In the genomic region with DNA sequence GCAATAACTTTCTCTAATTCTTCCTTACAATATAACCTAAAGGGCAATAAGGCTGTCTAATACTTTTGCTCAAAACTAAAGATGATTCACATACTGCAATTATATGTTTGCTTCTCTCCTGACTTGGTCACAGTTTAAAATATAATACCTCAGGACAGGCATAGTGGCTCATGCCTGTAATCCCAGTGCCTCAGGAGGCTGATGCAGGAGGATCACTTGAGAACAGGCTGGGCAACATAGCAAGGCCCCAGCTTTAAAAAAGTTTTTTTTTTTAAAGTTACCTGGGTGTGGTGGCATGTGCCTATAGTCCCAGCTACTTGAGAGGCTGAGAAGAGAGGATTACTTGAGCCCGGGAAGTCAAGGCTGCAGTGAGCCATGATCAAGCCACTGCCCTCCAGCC, we compare ENCODE assay signal across 31 cellular contexts.
DNase-seq lines count a peak whose midpoint lies in the region; ATAC-seq and TF ChIP-seq lines count a peak whose summit lies in the region.
"Had no signal": no experiment of that assay in that cellular context is flagged by ENCODE, and none has a peak within 500 bp of the region (broad histone marks: within the 10 kb centered on the region; RNA-seq: fewer than 3 reads in every experiment).

No MANE protein-coding gene starts in this region.

- H2BK12ac ChIP-seq in trophoblast cell (ENCODE audit: low read length): no peak overlapping the region

- no peak overlapping the region for H2BK120ac ChIP-seq in trophoblast cell (ENCODE audit: insufficient read depth, low read length, poor library complexity)

- H3K9me3 ChIP-seq in trophoblast cell (ENCODE audit: insufficient read depth, low read depth, low read length): no peaks in the 10 kb centered on the region
- H3K9me3 ChIP-seq in esophagus squamous epithelium: no peaks in the 10 kb centered on the region
- H3K9me3 ChIP-seq: A549; BE2C; BLaER1; BLaER1 treated with 17β-estradiol and CSF1 and Interleukin-3, amounts not matched to agents 10 nM and 100 nM; Caco-2 had no signal

- no peaks in the 10 kb centered on the region for H3K36me3 ChIP-seq in trophoblast cell (ENCODE audit: control insufficient read depth in 1 of 2, insufficient read depth in 2 of 2, low read length in 2 of 2)
- no peaks in the 10 kb centered on the region for H3K36me3 ChIP-seq in esophagus squamous epithelium
- H3K36me3 ChIP-seq: BE2C; BLaER1; BLaER1 treated with 17β-estradiol and CSF1 and Interleukin-3, amounts not matched to agents 10 nM and 100 nM had no signal

- H3K4me1 ChIP-seq in trophoblast cell (ENCODE audit: control insufficient read depth in 1 of 2, insufficient read depth in 2 of 2, low read length in 2 of 2): no peaks in the 10 kb centered on the region
- no peaks in the 10 kb centered on the region for H3K4me1 ChIP-seq in esophagus squamous epithelium
- H3K4me1 ChIP-seq: A549; BE2C; BLaER1; BLaER1 treated with 17β-estradiol and CSF1 and Interleukin-3, amounts not matched to agents 10 nM and 100 nM; Caco-2 had no signal

- no peak overlapping the region for H3K18ac ChIP-seq in trophoblast cell (ENCODE audit: low read length)

- DNase-seq in epithelial cell of esophagus (ENCODE audit: low read depth) (peak; percentile 6), trophoblast cell (peak; percentile 50 to 74), esophagus squamous epithelium (lab: John Stamatoyannopoulos, UW) (no peak), T1000 (lab: John Stamatoyannopoulos, UW) (no peak)
- DNase-seq: 8988T; ACHN; AML-193; BE2C; C1 segment of cervical spinal cord; Caco-2; Calu3; CD4-positive, alpha-beta memory T cell; CD4-positive, alpha-beta T cell; CD4-positive, CD25-positive, alpha-beta regulatory T cell; CD8-positive, alpha-beta memory T cell; CD8-positive, alpha-beta T cell; COR-L47; DMS 273 treated with DMSO at 0.1 percent for 48 hours; DMS153; DMS53; DMS79; DMS79 treated with DMSO at 0.1 percent for 48 hours; DND-41; EL had no signal

- H3K4me3 ChIP-seq in epithelial cell of esophagus (ENCODE audit: low read length) (no peak overlapping the region), trophoblast cell (ENCODE audit: low read depth, low read length) (no peak overlapping the region), esophagus squamous epithelium (no peak overlapping the region)
- H3K4me3 ChIP-seq: A549; BLaER1; BLaER1 treated with 17β-estradiol and CSF1 and Interleukin-3, amounts not matched to agents 10 nM and 100 nM had no signal

- H3K23ac ChIP-seq in trophoblast cell (ENCODE audit: low read length): no peak overlapping the region

- TF ChIP-seq CTCF in epithelial cell of esophagus (IDR thresholded peaks at IDR 0.05; ENCODE audit: insufficient read depth, low read depth, low read length, missing control alignments) (no peak), esophagus squamous epithelium (IDR thresholded peaks at IDR 0.05) (no peak)

- no peak overlapping the region for H3K4ac ChIP-seq in trophoblast cell (ENCODE audit: low read depth, low read length)

- no peaks in the 10 kb centered on the region for H3K79me1 ChIP-seq in trophoblast cell (ENCODE audit: low read length)

- intact Hi-C loops in esophagus squamous epithelium (cut with DNase I): no loop called here

- no peak overlapping the region for H2AK5ac ChIP-seq in trophoblast cell (ENCODE audit: low read length)

- H3K79me2 ChIP-seq in trophoblast cell (ENCODE audit: control insufficient read depth, insufficient read depth, low read length, poor library complexity): no peaks in the 10 kb centered on the region

- H3K4me2 ChIP-seq in trophoblast cell (ENCODE audit: low read length): no peak overlapping the region
- H3K4me2 ChIP-seq: A549; BLaER1; BLaER1 treated with 17β-estradiol and CSF1 and Interleukin-3, amounts not matched to agents 10 nM and 100 nM had no signal

- H3K9ac ChIP-seq in trophoblast cell (ENCODE audit: low read length): no peak overlapping the region
- H3K9ac ChIP-seq: BLaER1; BLaER1 treated with 17β-estradiol and CSF1 and Interleukin-3, amounts not matched to agents 10 nM and 100 nM had no signal

- no peak overlapping the region for H2AFZ ChIP-seq in trophoblast cell (ENCODE audit: insufficient read depth, low read length, poor library complexity)

- H3K27me3 ChIP-seq in trophoblast cell (ENCODE audit: insufficient read depth, low read length) (no peaks in the 10 kb centered on the region), esophagus squamous epithelium (no peaks in the 10 kb centered on the region)
- H3K27me3 ChIP-seq: BE2C; BLaER1; BLaER1 treated with 17β-estradiol and CSF1 and Interleukin-3, amounts not matched to agents 10 nM and 100 nM had no signal

- no peak overlapping the region for H4K91ac ChIP-seq in trophoblast cell (ENCODE audit: low read depth, low read length)

- no peak overlapping the region for H4K8ac ChIP-seq in trophoblast cell (ENCODE audit: low read depth, low read length)

- H3K27ac ChIP-seq in trophoblast cell (ENCODE audit: low read depth, low read length) (no peak overlapping the region), esophagus squamous epithelium (no peak overlapping the region)
- H3K27ac ChIP-seq: 22Rv1; A549; BLaER1; BLaER1 treated with 17β-estradiol and CSF1 and Interleukin-3, amounts not matched to agents 10 nM and 100 nM; C4-2B had no signal

- WGBS in trophoblast cell (ENCODE audit: extremely low coverage, insufficient coverage, insufficient read length): no CpG with 5 or more reads among the region's 1 CpG
- WGBS in esophagus squamous epithelium, 2 donors: 83 to 94% methylated on average over 1 of the region's 1 CpG

- H4K12ac ChIP-seq in trophoblast cell (ENCODE audit: low read depth, low read length): no peak overlapping the region

- TF ChIP-seq POLR2A in esophagus squamous epithelium (IDR thresholded peaks at IDR 0.05): no peak

- H3K14ac ChIP-seq in trophoblast cell (ENCODE audit: low read length): no peak overlapping the region

- H2BK5ac ChIP-seq in trophoblast cell (ENCODE audit: low read depth, low read length, poor library complexity): no peak overlapping the region

- ATAC-seq in esophagus mucosa (peak; percentile 58), HG03342 (IDR thresholded peaks at IDR 0.05; ENCODE audit: unreplicated experiment) (no peak)
- ATAC-seq: A549; CD8-positive, alpha-beta T cell had no signal

Comparison
In these comparisons a context has a peak if more than half of its experiments do, and no peak if none do; other contexts are left out.
1. DNase-seq: peak in epithelial cell of esophagus (single experiment) and trophoblast cell (2 of 2); none in esophagus squamous epithelium (single experiment) and T1000 (single experiment).